ENCODE assay signal across 8 cellular contexts in the genomic region with DNA sequence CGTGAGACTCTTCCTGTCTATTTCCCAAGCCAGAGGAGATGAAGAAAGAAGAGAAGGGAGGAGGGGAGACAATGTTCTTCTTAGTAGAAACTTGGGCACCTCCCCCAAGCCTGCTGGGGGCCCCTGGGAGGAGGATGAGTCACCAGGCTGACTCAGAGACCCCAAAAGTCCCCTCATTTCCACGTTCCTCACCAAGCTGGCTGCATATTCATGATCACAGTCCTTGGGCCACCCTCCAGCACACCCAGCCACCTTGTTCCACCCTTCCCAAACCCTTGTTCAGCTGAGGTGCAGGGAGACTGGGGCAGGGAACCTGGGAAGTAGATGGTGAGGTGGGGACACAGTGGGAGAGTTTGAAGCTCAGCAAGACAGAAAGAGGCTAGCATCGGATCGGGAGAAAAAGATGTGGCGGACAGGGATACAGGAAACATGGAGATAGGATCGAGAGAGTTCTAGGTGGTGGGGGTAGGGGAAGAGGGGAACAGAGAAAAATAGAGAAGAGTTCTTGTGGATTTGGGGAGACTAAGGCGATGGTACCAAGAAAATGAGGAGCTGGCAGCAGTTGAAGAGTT. TPM values are rescaled to one million over a fixed set of nuclear protein-coding genes. Genes with fewer than 3 reads are reported as not detected.
DNase-seq lines count a peak whose midpoint lies in the region; ATAC-seq, FAIRE-seq and TF ChIP-seq lines count a peak whose summit lies in the region.

No MANE protein-coding gene starts in this region.

- DNase-seq in activated CD4-positive, CD25-positive, alpha-beta regulatory T cell (lab: John Stamatoyannopoulos, UW), result no peak
- peak; percentile 64 to 75 for DNase-seq in activated T-cell treated with anti-CD3 and anti-CD28 coated beads, Interleukin-2, amount 50 U/mL, for 48 hours
- no peak for DNase-seq in glutamatergic neuron
- DNase-seq in renal cortical epithelial cell (ENCODE audit: low read depth), result peak; percentile 80
- DNase-seq in NCI-H345 (lab: John Stamatoyannopoulos, UW), result no peak
- DNase-seq in urothelium cell line (ENCODE audit: low spot score), result no peak
- DNase-seq in NCI-H1092 (lab: John Stamatoyannopoulos, UW), result no peak

- FAIRE-seq in urothelium cell line (lab: Jason Lieb, UNC), result no peak

- no peak overlapping the region for H3K27ac Mint-ChIP-seq in glutamatergic neuron (ENCODE audit: unreplicated experiment)

- no peaks in the 10 kb centered on the region for H3K36me3 Mint-ChIP-seq in glutamatergic neuron (ENCODE audit: unreplicated experiment)

- no peak for TF ChIP-seq CTCF in glutamatergic neuron (IDR thresholded peaks at IDR 0.05; ENCODE audit: partially characterized antibody, unreplicated experiment)

- peaks cover 4% of the 10 kb centered on the region for H3K9me3 Mint-ChIP-seq in glutamatergic neuron (ENCODE audit: unreplicated experiment)

- peaks cover 15% of the 10 kb centered on the region for H3K4me1 Mint-ChIP-seq in glutamatergic neuron (ENCODE audit: low read depth, unreplicated experiment)

- H3K27me3 Mint-ChIP-seq in glutamatergic neuron (ENCODE audit: unreplicated experiment), result peaks cover 8% of the 10 kb centered on the region

- H3K4me3 Mint-ChIP-seq in glutamatergic neuron (ENCODE audit: unreplicated experiment), result peak overlapping the region; percentile 94

- peak; percentile 67 to 75 for ATAC-seq in activated CD4-positive, CD25-positive, alpha-beta regulatory T cell treated with anti-CD3 and anti-CD28 coated beads, Interleukin-2, amount 50 U/mL, for 24 hours

RNA-seq across cellular contexts. Expression of gene RAB13, which starts 0.7 kb away (rescaled TPM):
- total RNA-seq in glutamatergic neuron (ENCODE audit: unreplicated experiment), result 29.9 TPM
- total RNA-seq in renal cortical epithelial cell, result 80.6 and 154 TPM in 2 replicates

RNA-seq across cellular contexts. Expression of gene RPS27, which starts 5.1 kb away (rescaled TPM):
- total RNA-seq in glutamatergic neuron (ENCODE audit: unreplicated experiment), result 881 TPM
- total RNA-seq in renal cortical epithelial cell, result 242 and 820 TPM in 2 replicates

RNA-seq across cellular contexts. Expression of gene JTB, which starts 8.0 kb away (rescaled TPM):
- total RNA-seq in glutamatergic neuron (ENCODE audit: unreplicated experiment) (48.6 TPM), renal cortical epithelial cell (109 and 116 TPM in 2 replicates)

RNA-seq across cellular contexts. Expression of gene CREB3L4, which starts 17.7 kb away (rescaled TPM):
- total RNA-seq in glutamatergic neuron (ENCODE audit: unreplicated experiment) (14.3 TPM), renal cortical epithelial cell (4.9 and 7.1 TPM in 2 replicates)

RNA-seq across cellular contexts. Expression of gene SLC39A1, which starts 22.1 kb away (rescaled TPM):
- total RNA-seq in glutamatergic neuron (ENCODE audit: unreplicated experiment), result 28.1 TPM
- total RNA-seq in renal cortical epithelial cell, result 203 and 214 TPM in 2 replicates

Comparison
In these comparisons a context has a peak if more than half of its experiments do, and no peak if none do; other contexts are left out.
1. DNase-seq: peak in activated T-cell treated with anti-CD3 and anti-CD28 coated beads, Interleukin-2, amount 50 U/mL, for 48 hours (2 of 2) and renal cortical epithelial cell (single experiment); none in activated CD4-positive, CD25-positive, alpha-beta regulatory T cell (0 of 4), glutamatergic neuron (single experiment), NCI-H345 (single experiment), urothelium cell line (single experiment) and NCI-H1092 (single experiment).